Comparison of ENCODE assay signal across 8 cellular contexts in genomic region chr3:46979958-46980497, GRCh38. TPM values are rescaled to one million over a fixed set of nuclear protein-coding genes. Genes with fewer than 3 reads are reported as not detected.
DNase-seq lines count a peak whose midpoint lies in the region; ATAC-seq and TF ChIP-seq lines count a peak whose summit lies in the region.

No MANE protein-coding gene starts in this region.

- H3K4me1 Mint-ChIP-seq in naive B cell = peaks cover 46 to 57% (median 52%) of the 10 kb centered on the region in 3 donors

- ATAC-seq in GM21423 (IDR thresholded peaks at IDR 0.05; ENCODE audit: unreplicated experiment) = peak; percentile 1
- peak; percentile 15 to 17 for ATAC-seq in naive B cell (ENCODE audit: low read depth in 2 of 2)

- peaks cover 83% of the 10 kb centered on the region for H3K4me1 ChIP-seq in BLaER1
- peaks cover 6% of the 10 kb centered on the region for H3K4me1 ChIP-seq in ectodermal cell (ENCODE audit: control insufficient read depth, insufficient read depth, low read length)

- H3K9me3 ChIP-seq in BLaER1 (no peaks in the 10 kb centered on the region), ectodermal cell (ENCODE audit: control insufficient read depth, low read length) (no peaks in the 10 kb centered on the region)

- no peaks in the 10 kb centered on the region for H3K9me3 Mint-ChIP-seq in naive B cell

- DNase-seq in NB4 (ENCODE audit: low read depth) = peak; percentile 54
- DNase-seq in naive B cell = no peak
- no peak for DNase-seq in occipital lobe (lab: John Stamatoyannopoulos, UW)
- DNase-seq in CD1c-positive myeloid dendritic cell (ENCODE audit: extremely low spot score) = no peak
- DNase-seq in HCEC 1CT = no peak

- H3K9ac ChIP-seq in BLaER1 = peak overlapping the region; percentile 88

- H3K27me3 ChIP-seq in BLaER1 = no peaks in the 10 kb centered on the region
- H3K27me3 ChIP-seq in ectodermal cell (ENCODE audit: control insufficient read depth, insufficient read depth, low read length, poor library complexity, severe bottlenecking) = peaks cover 8% of the 10 kb centered on the region

- no peaks in the 10 kb centered on the region for H3K36me3 Mint-ChIP-seq in naive B cell

- H3K27ac ChIP-seq in BLaER1 (peak overlapping the region; percentile 92), ectodermal cell (ENCODE audit: insufficient read depth, low read depth, low read length, poor library complexity, severe bottlenecking) (no peak overlapping the region)

- no peak for TF ChIP-seq POLR2A in NB4 (IDR thresholded peaks at IDR 0.05; ENCODE audit: extremely low read depth, insufficient read length)

- no peak for TF ChIP-seq CTCF in NB4 (IDR thresholded peaks at IDR 0.05; ENCODE audit: low read depth, low read length)

- H4K20me1 ChIP-seq in BLaER1 = peaks cover 13% of the 10 kb centered on the region

- H3K4me3 Mint-ChIP-seq in naive B cell = peak overlapping the region; percentile 80 to 91 (median 86)

- no peaks in the 10 kb centered on the region for H3K27me3 Mint-ChIP-seq in naive B cell

- peak overlapping the region; percentile 99 for H3K4me2 ChIP-seq in BLaER1

- H3K27ac Mint-ChIP-seq in naive B cell = peak overlapping the region in 4 of 6 donors; percentile 59 to 84 (median 69)

- H3K36me3 ChIP-seq in BLaER1 (peaks cover 10% of the 10 kb centered on the region), ectodermal cell (ENCODE audit: control insufficient read depth, insufficient read depth, low read length) (no peaks in the 10 kb centered on the region)

- peak overlapping the region; percentile 80 for H3K4me3 ChIP-seq in BLaER1
- peak overlapping the region; percentile 71 for H3K4me3 ChIP-seq in NB4 (ENCODE audit: low read depth, low read length)
- H3K4me3 ChIP-seq in ectodermal cell (ENCODE audit: insufficient read depth, low read depth, low read length) = peak overlapping the region; percentile 60

- 5% methylated on average over 40 of the region's 40 CpGs for WGBS in ectodermal cell, 2 experiments

RNA-seq across cellular contexts. Expression of gene NBEAL2, which starts 0.6 kb away (rescaled TPM):
- polyA plus RNA-seq in ectodermal cell (2013, experiment 1 of 4) = 11.7 TPM
- polyA plus RNA-seq in ectodermal cell (2013, experiment 2 of 4) = 13.8 TPM
- polyA plus RNA-seq in ectodermal cell (2013, experiment 3 of 4) = 10.7 TPM
- 12.9 TPM for polyA plus RNA-seq in ectodermal cell (2013, experiment 4 of 4)
- polyA plus RNA-seq in naive B cell (ENCODE audit: low read depth in 6 of 6) = 1 to 10 TPM in 4 of 6 donors, under 1 TPM in 1, not detected in 1; 0.34 to 2.2 (median 1.5) TPM
- 3.3 TPM for total RNA-seq in occipital lobe

RNA-seq across cellular contexts. Expression of gene CCDC12, which starts 3.5 kb away (rescaled TPM):
- 34.5 TPM for polyA plus RNA-seq in ectodermal cell (2013, experiment 1 of 4)
- polyA plus RNA-seq in ectodermal cell (2013, experiment 2 of 4) = 35.5 TPM
- 37.3 TPM for polyA plus RNA-seq in ectodermal cell (2013, experiment 3 of 4)
- polyA plus RNA-seq in ectodermal cell (2013, experiment 4 of 4) = 43.0 TPM
- polyA plus RNA-seq in naive B cell (ENCODE audit: low read depth in 6 of 6) = 100 to 1,000 TPM; 119 to 157 (median 123) TPM
- 17.5 TPM for total RNA-seq in occipital lobe
